15 cellular contexts compared by ENCODE assay signal in the genomic region with DNA sequence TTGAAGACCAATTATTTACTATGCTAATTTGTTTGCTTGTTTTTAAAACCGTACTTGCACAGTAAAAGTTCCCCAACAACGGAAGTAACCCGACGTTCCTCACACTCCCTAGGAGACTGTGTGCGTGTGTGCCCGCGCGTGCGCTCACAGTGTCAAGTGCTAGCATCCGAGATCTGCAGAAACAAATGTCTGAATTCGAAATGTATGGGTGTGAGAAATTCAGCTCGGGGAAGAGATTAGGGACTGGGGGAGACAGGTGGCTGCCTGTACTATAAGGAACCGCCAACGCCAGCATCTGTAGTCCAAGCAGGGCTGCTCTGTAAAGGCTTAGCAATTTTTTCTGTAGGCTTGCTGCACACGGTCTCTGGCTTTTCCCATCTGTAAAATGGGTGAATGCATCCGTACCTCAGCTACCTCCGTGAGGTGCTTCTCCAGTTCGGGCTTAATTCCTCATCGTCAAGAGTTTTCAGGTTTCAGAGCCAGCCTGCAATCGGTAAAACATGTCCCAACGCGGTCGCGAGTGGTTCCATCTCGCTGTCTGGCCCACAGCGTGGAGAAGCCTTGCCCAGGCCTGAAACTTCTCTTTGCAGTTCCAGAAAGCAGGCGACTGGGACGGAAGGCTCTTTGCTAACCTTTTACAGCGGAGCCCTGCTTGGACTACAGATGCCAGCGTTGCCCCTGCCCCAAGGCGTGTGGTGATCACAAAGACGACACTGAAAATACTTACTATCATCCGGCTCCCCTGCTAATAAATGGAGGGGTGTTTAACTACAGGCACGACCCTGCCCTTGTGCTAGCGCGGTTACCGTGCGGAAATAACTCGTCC. TPM values are rescaled to one million over a fixed set of nuclear protein-coding genes. Genes with fewer than 3 reads are reported as not detected.
DNase-seq lines count a peak whose midpoint lies in the region; ATAC-seq and TF ChIP-seq lines count a peak whose summit lies in the region.
"Had no signal": no experiment of that assay in that cellular context is flagged by ENCODE, and none has a peak within 500 bp of the region (broad histone marks: within the 10 kb centered on the region; RNA-seq: fewer than 3 reads in every experiment).

No MANE protein-coding gene starts in this region.

- H3F3A ChIP-seq in SK-N-SH (replicated peaks; ENCODE audit: insufficient read depth) (no peaks in the 10 kb centered on the region), neural progenitor cell (ENCODE audit: low read depth) (peaks cover 34% of the 10 kb centered on the region)

- H3K9me3 ChIP-seq in SK-N-SH (no peaks in the 10 kb centered on the region), HUES64 (ENCODE audit: insufficient read depth, low read depth, low read length) (no peaks in the 10 kb centered on the region), neural progenitor cell (ENCODE audit: low read depth) (no peaks in the 10 kb centered on the region)

- peaks cover 41% of the 10 kb centered on the region for H3K4me1 Mint-ChIP-seq in neural progenitor cell

- TF ChIP-seq RAD21 in SK-N-SH (IDR thresholded peaks at IDR 0.05; ENCODE audit: low read length) = no peak

- no peaks in the 10 kb centered on the region for H3K79me2 ChIP-seq in SK-N-SH (ENCODE audit: insufficient read depth)
- H3K79me2 ChIP-seq in neural progenitor cell (ENCODE audit: low read depth) = no peaks in the 10 kb centered on the region

- H3K27ac ChIP-seq in SK-N-SH (ENCODE audit: low read depth in 2 of 2, low read length in 1 of 2) (no peak overlapping the region), HUES64 (ENCODE audit: low read depth, low read length) (no peak overlapping the region), coronary artery (no peak overlapping the region), neural progenitor cell (no peak overlapping the region)
- H3K27ac ChIP-seq: foreskin keratinocyte had no signal

- H4K20me1 ChIP-seq in SK-N-SH (ENCODE audit: insufficient read depth) (no peaks in the 10 kb centered on the region), neural progenitor cell (ENCODE audit: low read depth) (peaks cover 92% of the 10 kb centered on the region)

- H3K27me3 ChIP-seq in SK-N-SH (ENCODE audit: insufficient read depth) (peaks cover 97% of the 10 kb centered on the region), HUES64 (ENCODE audit: insufficient read depth, low read length) (peaks cover 100% of the 10 kb centered on the region), neural progenitor cell (peaks cover 100% of the 10 kb centered on the region)

- no peaks in the 10 kb centered on the region for H3K4me1 ChIP-seq in SK-N-SH (ENCODE audit: control insufficient read depth in 1 of 2, insufficient read depth in 2 of 2, low read depth in 1 of 2, low read length in 1 of 2)
- H3K4me1 ChIP-seq in HUES64 (ENCODE audit: insufficient read depth, low read length) = peaks cover 23% of the 10 kb centered on the region
- peaks cover 29% of the 10 kb centered on the region for H3K4me1 ChIP-seq in neural progenitor cell
- H3K4me1 ChIP-seq: foreskin keratinocyte had no signal

- H3K27ac Mint-ChIP-seq in neural progenitor cell = no peak overlapping the region

- peaks cover 4% of the 10 kb centered on the region for H3K36me3 Mint-ChIP-seq in neural progenitor cell

- TF ChIP-seq EP300 in SK-N-SH (IDR thresholded peaks at IDR 0.05; ENCODE audit: borderline replicate concordance in 1 of 2, low read depth in 1 of 2, low read length in 1 of 2) = no peak

- POLR2A ChIA-PET in SK-N-SH (lab: Yijun Ruan, JAX) = no interaction called here

- H3K9ac ChIP-seq in SK-N-SH = no peak overlapping the region
- no peak overlapping the region for H3K9ac ChIP-seq in HUES64 (ENCODE audit: low read depth, low read length)
- H3K9ac ChIP-seq in neural progenitor cell = no peak overlapping the region

- peaks cover 72% of the 10 kb centered on the region for H3K27me3 Mint-ChIP-seq in neural progenitor cell (ENCODE audit: insufficient read depth, low read depth)

- 10% methylated on average over 30 of the region's 39 CpGs for WGBS in SK-N-SH (ENCODE audit: low lambda C conversion rate)
- 5% methylated on average over 38 of the region's 39 CpGs for WGBS in HUES64

- no peak for TF ChIP-seq CTCF in SK-N-SH (IDR thresholded peaks at IDR 0.05)
- no peak for TF ChIP-seq CTCF in coronary artery (IDR thresholded peaks at IDR 0.05)
- no peak for TF ChIP-seq CTCF in neural progenitor cell (IDR thresholded peaks at IDR 0.05)

- no peaks in the 10 kb centered on the region for H3K9me2 ChIP-seq in SK-N-SH

- ATAC-seq in SK-N-SH treated with all-trans-retinoic acid at 6 μM for 48 hours = no peak
- ATAC-seq: foreskin keratinocyte had no signal

- CTCF ChIA-PET in SK-N-SH (lab: Yijun Ruan, JAX) = interaction anchor here (1.1 kb wide), 1 partner anchor 30 kb away, joined by 3 read pairs; no protein-coding TSS in a partner anchor

- H3K4me2 ChIP-seq in SK-N-SH = no peak overlapping the region
- peak overlapping the region; percentile 79 for H3K4me2 ChIP-seq in neural progenitor cell

- H2AFZ ChIP-seq in SK-N-SH (ENCODE audit: low read depth) = no peak overlapping the region
- no peak overlapping the region for H2AFZ ChIP-seq in neural progenitor cell (replicated peaks)

- peaks cover 12% of the 10 kb centered on the region for H3K9me3 Mint-ChIP-seq in neural progenitor cell
- H3K9me3 Mint-ChIP-seq: activated naive CD4-positive, alpha-beta T cell treated with anti-CD3 and anti-CD28 coated beads, Interleukin-2, amount 50 U/mL, for 72 hours had no signal

- in situ Hi-C loops in KBM-7 (cut with MboI; ENCODE audit: low pct_unique_long_range_greater_than_20kb, low sequenced_read_pairs) = no loop called here

- H3K4me3 Mint-ChIP-seq in neural progenitor cell = peak overlapping the region; percentile 88

- H3K4me3 ChIP-seq in SK-N-SH (ENCODE audit: low read depth in 2 of 2, low read length in 1 of 2) (no peak overlapping the region), HUES64 (ENCODE audit: low read length) (peak overlapping the region; percentile 58), coronary artery (peak overlapping the region; percentile 14), neural progenitor cell (peak overlapping the region; percentile 49)

- H3K36me3 ChIP-seq in SK-N-SH (replicated peaks in 1 of 2; ENCODE audit: control insufficient read depth in 1 of 2, insufficient read depth in 2 of 2, low read length in 1 of 2) = no peaks in the 10 kb centered on the region
- no peaks in the 10 kb centered on the region for H3K36me3 ChIP-seq in HUES64 (ENCODE audit: insufficient read depth, low read length)
- no peaks in the 10 kb centered on the region for H3K36me3 ChIP-seq in neural progenitor cell

- peak; percentile 26 for DNase-seq in SK-N-SH
- no peak for DNase-seq in coronary artery (ENCODE audit: low spot score)
- DNase-seq in neural progenitor cell (ENCODE audit: low spot score) = peak; percentile 36
- DNase-seq in NCI-H1092 treated with DMSO at 0.1 percent for 48 hours (lab: John Stamatoyannopoulos, UW) = no peak
- DNase-seq in KBM-7 = no peak
- no peak for DNase-seq in activated CD4-positive, CD25-positive, alpha-beta regulatory T cell (lab: John Stamatoyannopoulos, UW)
- DNase-seq: dermis blood vessel endothelial cell; foreskin keratinocyte; NCI-H2171; stimulated activated CD4-positive, alpha-beta T cell treated with anti-CD3 and anti-CD28 coated beads, Interleukin-4, amount 100 ng/mL, for 24 hours had no signal

TF ChIP-seq in SK-N-SH, 30 proteins besides CTCF, POLR2A, EP300 and RAD21:
- TF ChIP-seq FOXJ3 (CRISPR knock-in tag; IDR thresholded peaks at IDR 0.05) (no peak), JUND (IDR thresholded peaks at IDR 0.05) (no peak), RCOR1 (IDR thresholded peaks at IDR 0.05; ENCODE audit: low read length) (no peak)

TF ChIP-seq in SK-N-SH treated with all-trans-retinoic acid at 6 μM for 48 hours, 23 proteins besides CTCF, POLR2A, EP300 and RAD21 (continues in another document):
- no peak for TF ChIP-seq ISL1 (CRISPR knock-in tag; IDR thresholded peaks at IDR 0.05)
- no peak for TF ChIP-seq ARNTL (CRISPR knock-in tag; IDR thresholded peaks at IDR 0.05; ENCODE audit: borderline replicate concordance, low read depth)
- no peak for TF ChIP-seq CSDC2 (CRISPR knock-in tag; IDR thresholded peaks at IDR 0.05)
- TF ChIP-seq ZC3H10 (CRISPR knock-in tag; IDR thresholded peaks at IDR 0.05) = no peak
- no peak for TF ChIP-seq ZNF70 (CRISPR knock-in tag; IDR thresholded peaks at IDR 0.05)
- TF ChIP-seq PPARA (CRISPR knock-in tag; IDR thresholded peaks at IDR 0.05; ENCODE audit: borderline replicate concordance) = no peak
- TF ChIP-seq ZFP3 (CRISPR knock-in tag; IDR thresholded peaks at IDR 0.05) = no peak
- TF ChIP-seq, protein P1, sequence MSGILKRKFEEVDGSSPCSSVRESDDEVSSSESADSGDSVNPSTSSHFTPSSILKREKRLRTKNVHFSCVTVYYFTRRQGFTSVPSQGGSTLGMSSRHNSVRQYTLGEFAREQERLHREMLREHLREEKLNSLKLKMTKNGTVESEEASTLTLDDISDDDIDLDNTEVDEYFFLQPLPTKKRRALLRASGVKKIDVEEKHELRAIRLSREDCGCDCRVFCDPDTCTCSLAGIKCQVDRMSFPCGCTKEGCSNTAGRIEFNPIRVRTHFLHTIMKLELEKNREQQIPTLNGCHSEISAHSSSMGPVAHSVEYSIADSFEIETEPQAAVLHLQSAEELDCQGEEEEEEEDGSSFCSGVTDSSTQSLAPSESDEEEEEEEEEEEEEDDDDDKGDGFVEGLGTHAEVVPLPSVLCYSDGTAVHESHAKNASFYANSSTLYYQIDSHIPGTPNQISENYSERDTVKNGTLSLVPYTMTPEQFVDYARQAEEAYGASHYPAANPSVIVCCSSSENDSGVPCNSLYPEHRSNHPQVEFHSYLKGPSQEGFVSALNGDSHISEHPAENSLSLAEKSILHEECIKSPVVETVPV (CRISPR knock-in tag; IDR thresholded peaks at IDR 0.05) = no peak
- TF ChIP-seq ESRRG (CRISPR knock-in tag; IDR thresholded peaks at IDR 0.05) = no peak
- TF ChIP-seq ZNF565 (CRISPR knock-in tag; conservative IDR thresholded peaks at IDR 0.05; ENCODE audit: low read depth) = no peak

RNA-seq across cellular contexts. Expression of a gene that starts 1.2 kb away (rescaled TPM):
- not detected in 2 replicates for polyA plus RNA-seq in SK-N-SH (2012; rRNA removed)
- polyA plus RNA-seq in SK-N-SH (2012; cell fraction: cytosol; rRNA removed) = not detected in 2 replicates
- not detected in 2 replicates for polyA plus RNA-seq in SK-N-SH (2012; cell fraction: nucleus; rRNA removed)
- polyA plus RNA-seq in HUES64 (2013, experiment 1 of 2) = 0.10 TPM
- polyA plus RNA-seq in HUES64 (2013, experiment 2 of 2) = 0.32 TPM
- 0.15 TPM in 1 of 2 replicates, not detected in the other for total RNA-seq in neural progenitor cell (ENCODE audit: low replicate concordance)
- total RNA-seq: activated naive CD4-positive, alpha-beta T cell treated with anti-CD3 and anti-CD28 coated beads, Interleukin-2, amount 50 U/mL, for 72 hours; dermis blood vessel endothelial cell; foreskin keratinocyte; liver had no signal
- polyA plus RNA-seq: foreskin keratinocyte, liver had no signal

RNA-seq across cellular contexts. Expression of a gene that starts 45.5 kb away (rescaled TPM):
- not detected in 2 replicates for polyA plus RNA-seq in SK-N-SH (2012; rRNA removed)
- polyA plus RNA-seq in SK-N-SH (2012; cell fraction: cytosol; rRNA removed) = not detected in 2 replicates
- polyA plus RNA-seq in SK-N-SH (2012; cell fraction: nucleus; rRNA removed) = not detected in 2 replicates
- polyA plus RNA-seq in HUES64 (2013, experiment 1 of 2) = 0.25 TPM
- 0.57 TPM for polyA plus RNA-seq in HUES64 (2013, experiment 2 of 2)
- not detected in 2 replicates for total RNA-seq in neural progenitor cell (ENCODE audit: low replicate concordance)
- total RNA-seq: dermis blood vessel endothelial cell, foreskin keratinocyte, RPMI7951 had no signal
- polyA plus RNA-seq: foreskin keratinocyte, liver had no signal

Comparison
In these comparisons a context has a peak if more than half of its experiments do, and no peak if none do; other contexts are left out.
1. DNase-seq: peak in SK-N-SH (single experiment) and neural progenitor cell (single experiment); none in coronary artery (single experiment), NCI-H1092 treated with DMSO at 0.1 percent for 48 hours (single experiment), KBM-7 (single experiment) and activated CD4-positive, CD25-positive, alpha-beta regulatory T cell (0 of 4).
2. H3K4me3 ChIP-seq: peak in HUES64 (single experiment), coronary artery (single experiment) and neural progenitor cell (single experiment); none in SK-N-SH (0 of 2).